9 cellular contexts compared by ENCODE assay signal in genomic region chr1:196372896-196373536, GRCh38.
DNase-seq lines count a peak whose midpoint lies in the region; ATAC-seq, FAIRE-seq and TF ChIP-seq lines count a peak whose summit lies in the region.
"Had no signal": no experiment of that assay in that cellular context is flagged by ENCODE, and none has a peak within 500 bp of the region (broad histone marks: within the 10 kb centered on the region; RNA-seq: fewer than 3 reads in every experiment).

No MANE protein-coding gene starts in this region.

- intact Hi-C loops in heart left ventricle (cut with DNase I): no loop called here
- intact Hi-C loops in cardiac septum (cut with DNase I): no loop called here
- intact Hi-C loops in pancreas (cut with DNase I): no loop called here

- DNase-seq in heart left ventricle (no peak), cardiac septum (ENCODE audit: low spot score) (no peak), NAMALWA (ENCODE audit: low spot score) (peak; percentile 67), cerebellar cortex (ENCODE audit: low spot score) (peak; percentile 5), pancreas (no peak), DMS79 (lab: John Stamatoyannopoulos, UW) (no peak), hypothalamus (lab: John Stamatoyannopoulos, UW) (no peak)

- no peaks in the 10 kb centered on the region for H3K27me3 ChIP-seq in heart left ventricle
- no peaks in the 10 kb centered on the region for H3K27me3 ChIP-seq in pancreas

- peak; percentile 78 for FAIRE-seq in pancreas (lab: Jason Lieb, UNC)

- no peak for TF ChIP-seq POLR2A in heart left ventricle (IDR thresholded peaks at IDR 0.05)

- no peaks in the 10 kb centered on the region for H3K36me3 ChIP-seq in heart left ventricle
- H3K36me3 ChIP-seq in pancreas: no peaks in the 10 kb centered on the region

- ATAC-seq in heart left ventricle: no peak
- ATAC-seq in HG02588 (IDR thresholded peaks at IDR 0.05; ENCODE audit: unreplicated experiment): peak; percentile 75
- peak in 3 of 4 donors; percentile 45 to 69 (median 54) for ATAC-seq in pancreas

- H3K9me3 ChIP-seq in heart left ventricle (no peaks in the 10 kb centered on the region), pancreas (no peaks in the 10 kb centered on the region)

- H3K4me1 ChIP-seq in heart left ventricle (no peaks in the 10 kb centered on the region), pancreas (no peaks in the 10 kb centered on the region)

- H3K27ac ChIP-seq in heart left ventricle: no peak overlapping the region
- no peak overlapping the region for H3K27ac ChIP-seq in pancreas
- H3K27ac ChIP-seq: epithelial cell of prostate had no signal

- H3K4me3 ChIP-seq in heart left ventricle (no peak overlapping the region), pancreas (no peak overlapping the region)

- WGBS in heart left ventricle, 4 donors: 52 to 58% (median 53%) methylated on average over 2 of the region's 2 CpGs
- WGBS in pancreas, 2 donors: 31 to 42% methylated on average over 2 of the region's 2 CpGs

- TF ChIP-seq CTCF in heart left ventricle (IDR thresholded peaks at IDR 0.05) (peak; percentile 29 to 58 (median 48)), pancreas (IDR thresholded peaks at IDR 0.05) (peak; percentile 30 to 52 (median 45))

Comparison
In these comparisons a context has a peak if more than half of its experiments do, and no peak if none do; other contexts are left out.
1. ATAC-seq: peak in HG02588 (single experiment) and pancreas (3 of 4); none in heart left ventricle (0 of 4).
2. DNase-seq: peak in NAMALWA (single experiment) and cerebellar cortex (single experiment); none in heart left ventricle (0 of 5), cardiac septum (single experiment), pancreas (0 of 6), DMS79 (single experiment) and hypothalamus (0 of 51).